1 cellular context compared by ENCODE assay signal in the genomic region with DNA sequence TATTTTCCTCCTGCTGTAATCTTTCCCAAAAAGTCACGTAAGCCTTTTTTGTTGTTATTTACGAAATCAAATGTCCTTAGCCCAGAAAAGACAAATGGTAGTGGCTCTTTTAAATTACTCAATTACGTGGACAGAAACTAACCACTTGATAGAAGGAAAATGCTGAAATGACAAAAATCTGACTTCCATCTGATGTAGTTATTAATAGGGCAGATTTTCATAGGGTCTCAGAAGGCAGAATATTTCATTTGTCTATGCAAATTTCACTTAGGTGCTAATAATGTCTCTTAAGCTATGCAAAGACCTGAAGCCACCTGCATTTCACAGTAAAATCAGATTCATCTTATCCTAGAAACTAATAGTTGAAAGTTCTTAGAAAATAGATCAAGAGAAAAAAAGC.
TF ChIP-seq lines count a peak whose summit lies in the region.

No MANE protein-coding gene starts in this region.

TF ChIP-seq in HepG2, 621 proteins besides CTCF, POLR2A, EP300 and RAD21:
- TF ChIP-seq, protein P1, sequence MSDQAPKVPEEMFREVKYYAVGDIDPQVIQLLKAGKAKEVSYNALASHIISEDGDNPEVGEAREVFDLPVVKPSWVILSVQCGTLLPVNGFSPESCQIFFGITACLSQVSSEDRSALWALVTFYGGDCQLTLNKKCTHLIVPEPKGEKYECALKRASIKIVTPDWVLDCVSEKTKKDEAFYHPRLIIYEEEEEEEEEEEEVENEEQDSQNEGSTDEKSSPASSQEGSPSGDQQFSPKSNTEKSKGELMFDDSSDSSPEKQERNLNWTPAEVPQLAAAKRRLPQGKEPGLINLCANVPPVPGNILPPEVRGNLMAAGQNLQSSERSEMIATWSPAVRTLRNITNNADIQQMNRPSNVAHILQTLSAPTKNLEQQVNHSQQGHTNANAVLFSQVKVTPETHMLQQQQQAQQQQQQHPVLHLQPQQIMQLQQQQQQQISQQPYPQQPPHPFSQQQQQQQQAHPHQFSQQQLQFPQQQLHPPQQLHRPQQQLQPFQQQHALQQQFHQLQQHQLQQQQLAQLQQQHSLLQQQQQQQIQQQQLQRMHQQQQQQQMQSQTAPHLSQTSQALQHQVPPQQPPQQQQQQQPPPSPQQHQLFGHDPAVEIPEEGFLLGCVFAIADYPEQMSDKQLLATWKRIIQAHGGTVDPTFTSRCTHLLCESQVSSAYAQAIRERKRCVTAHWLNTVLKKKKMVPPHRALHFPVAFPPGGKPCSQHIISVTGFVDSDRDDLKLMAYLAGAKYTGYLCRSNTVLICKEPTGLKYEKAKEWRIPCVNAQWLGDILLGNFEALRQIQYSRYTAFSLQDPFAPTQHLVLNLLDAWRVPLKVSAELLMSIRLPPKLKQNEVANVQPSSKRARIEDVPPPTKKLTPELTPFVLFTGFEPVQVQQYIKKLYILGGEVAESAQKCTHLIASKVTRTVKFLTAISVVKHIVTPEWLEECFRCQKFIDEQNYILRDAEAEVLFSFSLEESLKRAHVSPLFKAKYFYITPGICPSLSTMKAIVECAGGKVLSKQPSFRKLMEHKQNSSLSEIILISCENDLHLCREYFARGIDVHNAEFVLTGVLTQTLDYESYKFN (CRISPR knock-in tag; conservative IDR thresholded peaks at IDR 0.05), result no peak
- peak; percentile 88 to 90; a peak in 3 of 4 replicates for TF ChIP-seq MAFK (conservative IDR thresholded peaks at IDR 0.05 in 1 of 2, IDR thresholded peaks at IDR 0.05 in 1 of 2; ENCODE audit: low read length in 2 of 2)
- peak; percentile 92 for TF ChIP-seq MAFF (IDR thresholded peaks at IDR 0.05; ENCODE audit: low read depth, low read length)
- TF ChIP-seq, protein P2, sequence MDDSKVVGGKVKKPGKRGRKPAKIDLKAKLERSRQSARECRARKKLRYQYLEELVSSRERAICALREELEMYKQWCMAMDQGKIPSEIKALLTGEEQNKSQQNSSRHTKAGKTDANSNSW (CRISPR knock-in tag; IDR thresholded peaks at IDR 0.05; ENCODE audit: borderline replicate concordance), result no peak
